11 cellular contexts compared by ENCODE assay signal in the genomic region with DNA sequence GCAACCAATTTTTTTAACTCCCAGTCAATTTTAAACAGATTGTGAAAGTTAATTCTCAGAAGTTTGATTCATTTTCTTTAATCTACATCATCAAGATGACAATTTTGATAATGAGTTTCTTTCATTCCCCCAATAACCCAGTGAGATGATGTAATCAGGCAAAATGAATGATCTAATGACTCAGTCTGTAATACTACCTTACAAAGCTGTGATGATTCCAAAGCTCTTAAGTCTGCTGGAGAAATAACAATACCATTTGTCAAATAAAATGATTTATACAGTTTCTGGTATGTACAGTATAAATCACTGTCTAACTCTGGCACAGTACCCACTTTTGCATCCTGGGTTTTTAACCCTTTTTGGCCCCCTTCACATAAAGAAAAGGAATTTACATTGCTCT. TPM values are rescaled to one million over a fixed set of nuclear protein-coding genes. Genes with fewer than 3 reads are reported as not detected.
DNase-seq lines count a peak whose midpoint lies in the region; ATAC-seq, FAIRE-seq and TF ChIP-seq lines count a peak whose summit lies in the region.
"Had no signal": no experiment of that assay in that cellular context is flagged by ENCODE, and none has a peak within 500 bp of the region (broad histone marks: within the 10 kb centered on the region; RNA-seq: fewer than 3 reads in every experiment).

No MANE protein-coding gene starts in this region.

- no peak for TF ChIP-seq POLR2A in IMR-90 (IDR thresholded peaks at IDR 0.05; ENCODE audit: low read depth, low read length)

- H2AK9ac ChIP-seq in IMR-90 (replicated peaks; ENCODE audit: low read depth, low read length, poor library complexity) = no peak overlapping the region

- H2AFZ ChIP-seq in IMR-90 (replicated peaks; ENCODE audit: low read length, poor library complexity) (no peak overlapping the region), neural progenitor cell (replicated peaks) (no peak overlapping the region)

- H3K27ac Mint-ChIP-seq in naive thymus-derived CD4-positive, alpha-beta T cell = peak overlapping the region in 2 of 9 donors; percentile 0 to 22
- H3K27ac Mint-ChIP-seq in neural progenitor cell = no peak overlapping the region

- H3K36me3 ChIP-seq in IMR-90 (ENCODE audit: control insufficient read depth, insufficient read depth, low read length) (no peaks in the 10 kb centered on the region), kidney (ENCODE audit: control insufficient read depth in 1 of 2, insufficient read depth in 2 of 2, low read length in 2 of 2) (no peaks in the 10 kb centered on the region), neural progenitor cell (no peaks in the 10 kb centered on the region), left ventricle myocardium inferior (no peaks in the 10 kb centered on the region)
- peaks cover 0 to 6% (median 0%) of the 10 kb centered on the region in 3 experiments for H3K36me3 ChIP-seq in naive thymus-derived CD4-positive, alpha-beta T cell (ENCODE audit: control insufficient read depth in 2 of 3, insufficient read depth in 3 of 3, low read length in 3 of 3)
- H3K36me3 ChIP-seq: adrenal gland had no signal

- intact Hi-C loops in IMR-90 (cut with micrococcal nuclease) (loop anchor here (5.0 kb wide), 1 partner anchor 34 kb away; no protein-coding TSS in a partner anchor), kidney (cut with DNase I) (no loop called here), left ventricle myocardium inferior (cut with micrococcal nuclease) (no loop called here)
- intact Hi-C loops in naive thymus-derived CD4-positive, alpha-beta T cell (cut with micrococcal nuclease) = loop anchor here in 1 of 2 donors (10.0 kb wide), 1 partner anchor 62 kb away; no protein-coding TSS in a partner anchor

- TF ChIP-seq RAD21 in IMR-90 (IDR thresholded peaks at IDR 0.05; ENCODE audit: low read length) = no peak

- dilution Hi-C loops in IMR-90 (cut with HindIII; ENCODE audit: low sequenced_read_pairs, unreplicated experiment) = no loop called here

- H4K8ac ChIP-seq in IMR-90 (ENCODE audit: low read depth in 2 of 2, low read length in 2 of 2) = no peak overlapping the region

- H3K4me1 ChIP-seq in IMR-90 (ENCODE audit: control insufficient read depth, insufficient read depth, low read length) = peaks cover 2% of the 10 kb centered on the region; the same call in 1 of the 2 replicates
- H3K4me1 ChIP-seq in kidney (ENCODE audit: control insufficient read depth in 1 of 2, insufficient read depth in 1 of 2, low read depth in 1 of 2, low read length in 2 of 2) = no peaks in the 10 kb centered on the region
- no peaks in the 10 kb centered on the region for H3K4me1 ChIP-seq in naive thymus-derived CD4-positive, alpha-beta T cell (ENCODE audit: control insufficient read depth in 2 of 2, insufficient read depth in 2 of 2, low read length in 2 of 2)
- H3K4me1 ChIP-seq in neural progenitor cell = no peaks in the 10 kb centered on the region
- peaks cover 15% of the 10 kb centered on the region for H3K4me1 ChIP-seq in left ventricle myocardium inferior

- in situ Hi-C loops in IMR-90 (cut with MboI; ENCODE audit: low sequenced_read_pairs) = no loop called here

- no peak overlapping the region for H3K4ac ChIP-seq in IMR-90 (ENCODE audit: low read depth, low read length)

- no peak overlapping the region for H2BK120ac ChIP-seq in IMR-90 (ENCODE audit: low read depth, low read length)

- H3K14ac ChIP-seq in IMR-90 (replicated peaks; ENCODE audit: low read depth, low read length) = no peak overlapping the region

- peaks cover 0 to 40% (median 1%) of the 10 kb centered on the region in 5 donors for H3K27me3 Mint-ChIP-seq in naive thymus-derived CD4-positive, alpha-beta T cell
- no peaks in the 10 kb centered on the region for H3K27me3 Mint-ChIP-seq in neural progenitor cell (ENCODE audit: insufficient read depth, low read depth)

- no peak overlapping the region for H2BK15ac ChIP-seq in IMR-90 (ENCODE audit: low read depth, low read length)

- no peaks in the 10 kb centered on the region for H3K9me3 ChIP-seq in IMR-90 (ENCODE audit: control insufficient read depth, insufficient read depth, low read length)
- no peaks in the 10 kb centered on the region for H3K9me3 ChIP-seq in kidney (ENCODE audit: control insufficient read depth in 1 of 2, low read length in 2 of 2)
- no peaks in the 10 kb centered on the region for H3K9me3 ChIP-seq in naive thymus-derived CD4-positive, alpha-beta T cell (ENCODE audit: control insufficient read depth in 2 of 3, low read length in 3 of 3)
- H3K9me3 ChIP-seq in neural progenitor cell (ENCODE audit: low read depth) = no peaks in the 10 kb centered on the region
- H3K9me3 ChIP-seq in left ventricle myocardium inferior (replicated peaks) = peaks cover 5% of the 10 kb centered on the region
- H3K9me3 ChIP-seq: adrenal gland had no signal

- peaks cover 30% of the 10 kb centered on the region for H3F3A ChIP-seq in neural progenitor cell (ENCODE audit: low read depth)

- no peak overlapping the region for H2BK20ac ChIP-seq in IMR-90 (ENCODE audit: low read depth, low read length)

- H3K56ac ChIP-seq in IMR-90 (ENCODE audit: extremely low read depth, insufficient read depth, low read length) = no peak overlapping the region

- H3K4me3 ChIP-seq in IMR-90 (ENCODE audit: insufficient read depth, low read depth, low read length) (no peak overlapping the region), kidney (ENCODE audit: low read length in 2 of 2) (no peak overlapping the region), neural progenitor cell (no peak overlapping the region), left ventricle myocardium inferior (no peak overlapping the region)
- H3K4me3 ChIP-seq in naive thymus-derived CD4-positive, alpha-beta T cell (ENCODE audit: low read length) = no peak overlapping the region
- H3K4me3 ChIP-seq: adrenal gland had no signal

- H2AK5ac ChIP-seq in IMR-90 (ENCODE audit: low read depth, low read length) = no peak overlapping the region

- H4K91ac ChIP-seq in IMR-90 (ENCODE audit: insufficient read depth, low read depth, low read length) = no peak overlapping the region

- H3K9me1 ChIP-seq in IMR-90 (ENCODE audit: insufficient read depth, low read length) = peaks cover 2% of the 10 kb centered on the region; the same call in 1 of the 2 replicates

- H4K20me1 ChIP-seq in IMR-90 (ENCODE audit: insufficient read depth, low read length) (no peaks in the 10 kb centered on the region), neural progenitor cell (ENCODE audit: low read depth) (no peaks in the 10 kb centered on the region)

- no peaks in the 10 kb centered on the region for H3K27me3 ChIP-seq in IMR-90 (ENCODE audit: control insufficient read depth, insufficient read depth, low read length)
- H3K27me3 ChIP-seq in naive thymus-derived CD4-positive, alpha-beta T cell (ENCODE audit: control insufficient read depth in 2 of 2, insufficient read depth in 2 of 2, low read length in 2 of 2) = no peaks in the 10 kb centered on the region
- H3K27me3 ChIP-seq in neural progenitor cell = peaks cover 25% of the 10 kb centered on the region
- H3K27me3 ChIP-seq in left ventricle myocardium inferior (ENCODE audit: low read depth) = no peaks in the 10 kb centered on the region
- H3K27me3 ChIP-seq: adrenal gland had no signal

- no peak overlapping the region for H3K23ac ChIP-seq in IMR-90 (ENCODE audit: low read depth, low read length)

- H3K79me2 ChIP-seq in neural progenitor cell (ENCODE audit: low read depth) = peaks cover 5% of the 10 kb centered on the region

- CTCF ChIA-PET in IMR-90 (lab: Yijun Ruan, JAX) = no interaction called here
- CTCF ChIA-PET in naive thymus-derived CD4-positive, alpha-beta T cell (lab: Charles Lee) = no interaction called here

- BruUV-seq in IMR-90 (replicated peaks; lab: Mats Ljungman, UMichigan) = no TSS peak

- H3K4me2 ChIP-seq in IMR-90 (ENCODE audit: low read depth, low read length) (no peak overlapping the region; the same call in 1 of the 2 replicates), neural progenitor cell (no peak overlapping the region)

- POLR2A ChIA-PET in IMR-90 (lab: Charles Lee; ENCODE audit: unreplicated experiment) = no interaction called here
- POLR2A ChIA-PET in naive thymus-derived CD4-positive, alpha-beta T cell (lab: Charles Lee) = no interaction called here

- H3K4me3 Mint-ChIP-seq in naive thymus-derived CD4-positive, alpha-beta T cell = no peak overlapping the region
- H3K4me3 Mint-ChIP-seq in neural progenitor cell = no peak overlapping the region

- FAIRE-seq in kidney (lab: Jason Lieb, UNC) = peak; percentile 32

- DNase-seq in Daoy (ENCODE audit: low read depth) = peak; percentile 43
- DNase-seq in IMR-90 = peak; percentile 84
- DNase-seq in amniotic stem cell (lab: John Stamatoyannopoulos, UW) = peak; percentile 31
- no peak for DNase-seq in kidney
- DNase-seq in naive thymus-derived CD4-positive, alpha-beta T cell = no peak
- DNase-seq in neural progenitor cell (ENCODE audit: low spot score) = no peak
- DNase-seq in left ventricle myocardium inferior = no peak
- DNase-seq: adrenal gland, Kasumi-1 had no signal

- H3K79me1 ChIP-seq in IMR-90 (ENCODE audit: low read depth in 1 of 2, low read length in 2 of 2) = peaks cover 0 to 12% of the 10 kb centered on the region in 2 experiments; a peak in 3 of 4 replicates

- TF ChIP-seq CTCF in IMR-90 (conservative IDR thresholded peaks at IDR 0.05; ENCODE audit: low read depth, low read length) = no peak
- TF ChIP-seq CTCF in kidney (IDR thresholded peaks at IDR 0.05; ENCODE audit: borderline replicate concordance, extremely low read depth, insufficient read depth) = no peak
- no peak for TF ChIP-seq CTCF in neural progenitor cell (IDR thresholded peaks at IDR 0.05)
- TF ChIP-seq CTCF in left ventricle myocardium inferior (IDR thresholded peaks at IDR 0.05; ENCODE audit: borderline replicate concordance) = no peak

- H3K4me1 Mint-ChIP-seq in naive thymus-derived CD4-positive, alpha-beta T cell = peaks cover 10 to 26% (median 17%) of the 10 kb centered on the region in 7 donors
- peaks cover 13% of the 10 kb centered on the region for H3K4me1 Mint-ChIP-seq in neural progenitor cell

- H3K36me3 Mint-ChIP-seq in naive thymus-derived CD4-positive, alpha-beta T cell = peaks cover 0 to 6% (median 0%) of the 10 kb centered on the region in 5 donors
- peaks cover under 1% of the 10 kb centered on the region for H3K36me3 Mint-ChIP-seq in neural progenitor cell

- no peak overlapping the region for H3K18ac ChIP-seq in IMR-90 (ENCODE audit: low read depth, low read length)

- H3K9me3 Mint-ChIP-seq in naive thymus-derived CD4-positive, alpha-beta T cell = peaks cover 0 to 9% (median 5%) of the 10 kb centered on the region in 11 donors
- peaks cover 10% of the 10 kb centered on the region for H3K9me3 Mint-ChIP-seq in neural progenitor cell

- no peak overlapping the region for H3K9ac ChIP-seq in IMR-90 (ENCODE audit: low read depth, low read length)
- no peak overlapping the region for H3K9ac ChIP-seq in kidney (ENCODE audit: low read length in 2 of 2)
- H3K9ac ChIP-seq in neural progenitor cell = no peak overlapping the region

- no peak overlapping the region for H2BK5ac ChIP-seq in IMR-90 (ENCODE audit: low read depth, low read length, poor library complexity, severe bottlenecking)

- no peak overlapping the region for H3K27ac ChIP-seq in IMR-90 (ENCODE audit: insufficient read depth, low read length)
- no peak overlapping the region for H3K27ac ChIP-seq in kidney (ENCODE audit: low read depth in 2 of 2, low read length in 2 of 2)
- no peak overlapping the region for H3K27ac ChIP-seq in naive thymus-derived CD4-positive, alpha-beta T cell (ENCODE audit: low read depth, low read length)
- no peak overlapping the region for H3K27ac ChIP-seq in neural progenitor cell
- H3K27ac ChIP-seq in left ventricle myocardium inferior (replicated peaks) = no peak overlapping the region
- H3K27ac ChIP-seq: adrenal gland had no signal

- no peak for ATAC-seq in IMR-90 (ENCODE audit: low read depth)
- ATAC-seq in naive thymus-derived CD4-positive, alpha-beta T cell = no peak

- H4K5ac ChIP-seq in IMR-90 (ENCODE audit: low read depth, low read length) = no peak overlapping the region

RNA-seq across cellular contexts. Expression of a gene that starts 4.4 kb away (rescaled TPM):
- total RNA-seq in Daoy (2014; rRNA removed; shearing (Covaris generic)) = 31.6 and 40.3 TPM in 2 replicates
- total RNA-seq in IMR-90 (2012; rRNA removed) (27.8 and 33.9 TPM in 2 replicates), kidney (23.7 TPM), neural progenitor cell (ENCODE audit: low replicate concordance) (45.6 and 53.7 TPM in 2 replicates), left ventricle myocardium inferior (30.1 TPM)
- polyA plus RNA-seq in IMR-90 (2012; rRNA removed) (30.6 and 36.0 TPM in 2 replicates), kidney (ENCODE audit: insufficient read depth, low read depth, low replicate concordance) (27.3 TPM)
- polyA plus RNA-seq in IMR-90 (2012; cell fraction: cytosol; rRNA removed) = 41.0 and 45.6 TPM in 2 replicates
- polyA plus RNA-seq in IMR-90 (2012; cell fraction: nucleus; rRNA removed; ENCODE audit: low replicate concordance) = 18.1 and 30.7 TPM in 2 replicates
- total RNA-seq in naive thymus-derived CD4-positive, alpha-beta T cell = 10 to 100 TPM in 3 of 5 experiments, 1 to 10 TPM in 2; 5.6 to 20.9 (median 11.2) TPM
- 1 to 10 TPM; 8.1 to 9.9 TPM for polyA plus RNA-seq in naive thymus-derived CD4-positive, alpha-beta T cell

RNA-seq across cellular contexts. Expression of a gene that starts 26.1 kb away (rescaled TPM):
- not detected in 2 replicates for total RNA-seq in Daoy (2014; rRNA removed; shearing (Covaris generic))
- total RNA-seq in IMR-90 (2012; rRNA removed) = not detected in 2 replicates
- polyA plus RNA-seq in IMR-90 (2012; rRNA removed) = not detected in 2 replicates
- not detected in 2 replicates for polyA plus RNA-seq in IMR-90 (2012; cell fraction: cytosol; rRNA removed)
- not detected in 2 replicates for polyA plus RNA-seq in IMR-90 (2012; cell fraction: nucleus; rRNA removed; ENCODE audit: low replicate concordance)
- 0.91 TPM for total RNA-seq in kidney
- polyA plus RNA-seq in kidney (ENCODE audit: insufficient read depth, low read depth, low replicate concordance) = 0.28 TPM
- not detected for total RNA-seq in naive thymus-derived CD4-positive, alpha-beta T cell
- polyA plus RNA-seq in naive thymus-derived CD4-positive, alpha-beta T cell = not detected
- total RNA-seq in neural progenitor cell (ENCODE audit: low replicate concordance) = not detected in 2 replicates
- not detected for total RNA-seq in left ventricle myocardium inferior
- total RNA-seq: adrenal gland, OCI-LY7 had no signal

RNA-seq across cellular contexts. Expression of a gene that starts 36.2 kb away (rescaled TPM):
- total RNA-seq in Daoy (2014; rRNA removed; shearing (Covaris generic)) = not detected in 2 replicates
- not detected in 2 replicates for total RNA-seq in IMR-90 (2012; rRNA removed)
- polyA plus RNA-seq in IMR-90 (2012; rRNA removed) = not detected in 2 replicates
- polyA plus RNA-seq in IMR-90 (2012; cell fraction: cytosol; rRNA removed) = not detected in 2 replicates
- polyA plus RNA-seq in IMR-90 (2012; cell fraction: nucleus; rRNA removed; ENCODE audit: low replicate concordance) = not detected in 2 replicates
- total RNA-seq in kidney = not detected
- polyA plus RNA-seq in kidney (ENCODE audit: insufficient read depth, low read depth, low replicate concordance) = not detected
- not detected for total RNA-seq in naive thymus-derived CD4-positive, alpha-beta T cell
- polyA plus RNA-seq in naive thymus-derived CD4-positive, alpha-beta T cell = not detected
- total RNA-seq in neural progenitor cell (ENCODE audit: low replicate concordance) = not detected in 2 replicates
- not detected for total RNA-seq in left ventricle myocardium inferior
- total RNA-seq: adrenal gland, OCI-LY7, temporal lobe had no signal
- polyA plus RNA-seq: adrenal gland had no signal

RNA-seq across cellular contexts. Expression of a gene that starts 57.6 kb away (rescaled TPM):
- 37.9 and 40.9 TPM in 2 replicates for total RNA-seq in Daoy (2014; rRNA removed; shearing (Covaris generic))
- total RNA-seq in IMR-90 (2012; rRNA removed) (25.6 and 40.0 TPM in 2 replicates), kidney (64.4 TPM), neural progenitor cell (ENCODE audit: low replicate concordance) (16.0 and 17.6 TPM in 2 replicates), left ventricle myocardium inferior (51.1 TPM)
- polyA plus RNA-seq in IMR-90 (2012; rRNA removed) (20.3 and 24.6 TPM in 2 replicates), kidney (ENCODE audit: insufficient read depth, low read depth, low replicate concordance) (73.0 TPM)
- 9.2 and 10.0 TPM in 2 replicates for polyA plus RNA-seq in IMR-90 (2012; cell fraction: cytosol; rRNA removed)
- polyA plus RNA-seq in IMR-90 (2012; cell fraction: nucleus; rRNA removed; ENCODE audit: low replicate concordance) = 2.2 and 8.8 TPM in 2 replicates
- total RNA-seq in naive thymus-derived CD4-positive, alpha-beta T cell = 10 to 100 TPM; 16.2 to 33.6 (median 30.6) TPM
- 10 to 100 TPM; 62.1 to 83.0 TPM for polyA plus RNA-seq in naive thymus-derived CD4-positive, alpha-beta T cell

Comparison
In these comparisons a context has a peak if more than half of its experiments do, and no peak if none do; other contexts are left out.
1. DNase-seq: peak in Daoy (single experiment), IMR-90 (single experiment) and amniotic stem cell (single experiment); none in kidney (single experiment), naive thymus-derived CD4-positive, alpha-beta T cell (0 of 9), neural progenitor cell (single experiment) and left ventricle myocardium inferior (single experiment).